ENCODE assay signal across 11 cellular contexts in the genomic region with DNA sequence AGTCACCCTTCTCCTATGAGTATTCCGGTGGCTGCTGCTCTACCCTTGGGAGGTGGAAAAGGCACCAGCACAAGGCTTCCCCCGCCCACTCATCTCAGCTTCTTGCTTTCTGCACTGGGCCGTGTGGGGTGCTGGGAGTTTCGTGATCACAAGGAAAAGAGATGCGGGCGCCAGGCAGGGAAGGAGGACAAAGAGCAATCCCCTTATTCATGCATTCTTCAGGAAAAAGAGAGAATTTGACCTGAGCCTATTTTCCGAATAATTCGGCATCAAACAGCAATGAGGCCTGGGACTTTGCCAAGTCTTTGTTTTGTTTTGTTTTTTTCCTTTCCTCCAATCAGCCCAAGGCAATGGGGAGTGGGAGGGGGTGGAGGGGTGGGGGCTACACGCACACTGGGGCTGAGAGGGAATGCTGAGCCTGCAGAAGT.
DNase-seq lines count a peak whose midpoint lies in the region; ATAC-seq and TF ChIP-seq lines count a peak whose summit lies in the region.
"Had no signal": no experiment of that assay in that cellular context is flagged by ENCODE, and none has a peak within 500 bp of the region (broad histone marks: within the 10 kb centered on the region; RNA-seq: fewer than 3 reads in every experiment).

No MANE protein-coding gene starts in this region.

- peak overlapping the region; percentile 84 to 90 for H3K27ac ChIP-seq in right atrium auricular region
- peak overlapping the region; percentile 60 for H3K27ac ChIP-seq in upper lobe of right lung
- H3K27ac ChIP-seq: SJSA1 had no signal

- H3K4me1 ChIP-seq in right atrium auricular region (peaks cover 0 to 25% of the 10 kb centered on the region in 2 donors), upper lobe of right lung (peaks cover 8% of the 10 kb centered on the region)

- intact Hi-C loops in upper lobe of right lung (cut with DNase I): no loop called here

- DNase-seq in cardiac fibroblast (ENCODE audit: low read depth in 2 of 2): peak; percentile 31 to 36
- peak; percentile 82 for DNase-seq in right atrium auricular region (ENCODE audit: low spot score)
- DNase-seq in nucleus accumbens (lab: John Stamatoyannopoulos, UW): peak in 48 of 56 donors; percentile 35 to 96 (median 84)
- no peak for DNase-seq in upper lobe of right lung
- DNase-seq in NCI-H1436 treated with DMSO at 0.1 percent for 48 hours (lab: John Stamatoyannopoulos, UW): no peak
- no peak for DNase-seq in NCI-H226
- DNase-seq: activated CD4-positive, alpha-beta memory T cell treated with anti-CD3 and anti-CD28 coated beads for 36 hours; stimulated activated CD4-positive, alpha-beta T cell treated with anti-CD3 and anti-CD28 coated beads, Interleukin-12 subunit alpha, Interleukin-12 subunit beta, amount 100 ng/mL, for 4 hours; stimulated activated naive CD4-positive, alpha-beta T cell had no signal

- no peak overlapping the region for H3K4me3 ChIP-seq in cardiac fibroblast (replicated peaks in 1 of 2; ENCODE audit: low read depth in 2 of 2, low read length in 2 of 2)
- peak overlapping the region in 1 of 2 donors; percentile 19 for H3K4me3 ChIP-seq in right atrium auricular region
- H3K4me3 ChIP-seq in upper lobe of right lung: no peak overlapping the region
- H3K4me3 ChIP-seq: SJSA1 had no signal

- no peaks in the 10 kb centered on the region for H3K27me3 ChIP-seq in right atrium auricular region
- no peaks in the 10 kb centered on the region for H3K27me3 ChIP-seq in upper lobe of right lung
- H3K27me3 ChIP-seq: SJSA1 had no signal

- no peak for TF ChIP-seq CTCF in cardiac fibroblast (IDR thresholded peaks at IDR 0.05; ENCODE audit: low read depth, low read length)
- TF ChIP-seq CTCF in right atrium auricular region (IDR thresholded peaks at IDR 0.05): no peak
- no peak for TF ChIP-seq CTCF in upper lobe of right lung (IDR thresholded peaks at IDR 0.05)

- H3K36me3 ChIP-seq in right atrium auricular region: no peaks in the 10 kb centered on the region
- no peaks in the 10 kb centered on the region for H3K36me3 ChIP-seq in upper lobe of right lung
- H3K36me3 ChIP-seq: SJSA1 had no signal

- no peak for ATAC-seq in upper lobe of right lung
- no peak for ATAC-seq in GM21825 (IDR thresholded peaks at IDR 0.05; ENCODE audit: unreplicated experiment)

- no peaks in the 10 kb centered on the region for H3K9me3 ChIP-seq in right atrium auricular region
- H3K9me3 ChIP-seq in upper lobe of right lung: no peaks in the 10 kb centered on the region
- H3K9me3 ChIP-seq: SJSA1 had no signal

Comparison
In these comparisons a context has a peak if more than half of its experiments do, and no peak if none do; other contexts are left out.
1. DNase-seq: peak in cardiac fibroblast (2 of 2), right atrium auricular region (single experiment) and nucleus accumbens (48 of 56); none in upper lobe of right lung (single experiment), NCI-H1436 treated with DMSO at 0.1 percent for 48 hours (single experiment) and NCI-H226 (single experiment).